Comparison of ENCODE assay signal across 20 cellular contexts in the genomic region with DNA sequence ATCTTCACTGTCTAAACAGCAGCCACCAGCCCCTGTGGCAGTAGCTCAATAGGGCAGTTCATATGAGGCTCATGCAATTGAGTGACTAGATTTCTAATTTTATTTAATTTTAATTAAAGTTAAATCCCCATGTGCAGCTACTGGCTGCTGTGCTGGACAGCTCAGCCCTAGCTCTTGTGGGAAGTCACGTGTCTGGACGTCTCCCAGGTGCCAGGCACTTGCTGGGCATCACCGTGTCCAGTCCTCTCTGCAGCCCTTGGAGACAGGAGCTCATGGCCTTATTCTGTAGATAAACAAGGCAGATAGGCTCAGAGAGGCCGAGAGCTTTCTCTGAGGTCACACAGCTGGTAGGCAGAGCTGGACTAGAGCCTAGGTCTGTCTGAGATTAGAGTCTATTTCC.
DNase-seq lines count a peak whose midpoint lies in the region; ATAC-seq, FAIRE-seq and TF ChIP-seq lines count a peak whose summit lies in the region.
"Had no signal": no experiment of that assay in that cellular context is flagged by ENCODE, and none has a peak within 500 bp of the region (broad histone marks: within the 10 kb centered on the region; RNA-seq: fewer than 3 reads in every experiment).

No MANE protein-coding gene starts in this region.

- H3K4me1 Mint-ChIP-seq in endodermal cell, result no peaks in the 10 kb centered on the region
- H3K4me1 Mint-ChIP-seq: CD4-positive, CD25-positive, alpha-beta regulatory T cell; CD8-positive, alpha-beta memory T cell had no signal

- no peak for ATAC-seq in HepG2
- no peak for ATAC-seq in right lobe of liver

- H3K79me1 ChIP-seq in neuronal stem cell (ENCODE audit: low read depth, low read length), result no peaks in the 10 kb centered on the region

- no peaks in the 10 kb centered on the region for H4K20me1 ChIP-seq in HepG2 (ENCODE audit: insufficient read depth, low read length)

- TF ChIP-seq RAD21 in HepG2 (CRISPR knock-in tag; IDR thresholded peaks at IDR 0.05), result no peak

- H2BK120ac ChIP-seq in neuronal stem cell (ENCODE audit: low read depth, low read length), result no peak overlapping the region

- no peak overlapping the region for H2AK5ac ChIP-seq in neuronal stem cell (ENCODE audit: low read depth, low read length)

- no peak overlapping the region for H4K91ac ChIP-seq in neuronal stem cell (ENCODE audit: low read depth, low read length, poor library complexity)

- POLR2A ChIA-PET in HepG2 (lab: Yijun Ruan, JAX), result no interaction called here

- H3K18ac ChIP-seq in neuronal stem cell (ENCODE audit: low read length), result no peak overlapping the region

- H2AFZ ChIP-seq in HepG2 (ENCODE audit: low read length) (no peak overlapping the region), neuronal stem cell (ENCODE audit: low read length) (no peak overlapping the region)
- H2AFZ ChIP-seq: GM23248 had no signal

- intact Hi-C loops in HepG2 (cut with micrococcal nuclease; ENCODE audit: unreplicated experiment), result no loop called here
- intact Hi-C loops in right lobe of liver (cut with DNase I), result no loop called here

- DNase-seq in HepG2 (ENCODE audit: low spot score), result no peak
- DNase-seq in right lobe of liver, result no peak
- no peak for DNase-seq in endodermal cell
- no peak for DNase-seq in neuronal stem cell (ENCODE audit: low spot score)
- DNase-seq in SHP77 treated with DMSO at 0.1 percent for 48 hours (lab: John Stamatoyannopoulos, UW), result no peak
- DNase-seq in activated CD8-positive, alpha-beta memory T cell treated with anti-CD3 and anti-CD28 coated beads, Interleukin-2, amount 50 U/mL, for 4 hours, result no peak
- DNase-seq in SKM-1 treated with dmso at 0.1 percent for 144 hours (lab: John Stamatoyannopoulos, UW; ENCODE audit: unreplicated experiment), result no peak
- no peak for DNase-seq in stimulated activated CD4-positive, alpha-beta T cell treated with anti-CD3 and anti-CD28 coated beads, Interleukin-2, amount 100 ng/mL, for 48 hours
- DNase-seq: 8988T; BE2C; CD4-positive, CD25-positive, alpha-beta regulatory T cell; COR-L47; GM23248 had no signal

- H3K36me3 ChIP-seq in HepG2 (replicated peaks in 1 of 2; ENCODE audit: control insufficient read depth in 1 of 2, insufficient read depth in 2 of 2, low read length in 2 of 2), result no peaks in the 10 kb centered on the region
- no peaks in the 10 kb centered on the region for H3K36me3 ChIP-seq in right lobe of liver
- H3K36me3 ChIP-seq in endodermal cell (ENCODE audit: control insufficient read depth, insufficient read depth, low read length), result no peaks in the 10 kb centered on the region
- H3K36me3 ChIP-seq in neuronal stem cell (replicated peaks in 1 of 2; ENCODE audit: control insufficient read depth in 2 of 2, insufficient read depth in 2 of 2, low read length in 2 of 2), result no peaks in the 10 kb centered on the region
- H3K36me3 ChIP-seq: BE2C, HAP-1 had no signal

- CTCF ChIA-PET in HepG2 (lab: Yijun Ruan, JAX; ENCODE audit: low intra/inter-chr PET ratio, low total read pairs), result no interaction called here

- H3K4me3 Mint-ChIP-seq in endodermal cell, result no peak overlapping the region
- H3K4me3 Mint-ChIP-seq: CD4-positive, CD25-positive, alpha-beta regulatory T cell; CD8-positive, alpha-beta memory T cell had no signal

- no peak overlapping the region for H3K14ac ChIP-seq in neuronal stem cell (ENCODE audit: low read length)

- no peak overlapping the region for H3K4me2 ChIP-seq in HepG2 (ENCODE audit: low read depth, low read length)
- H3K4me2 ChIP-seq in neuronal stem cell (ENCODE audit: insufficient read depth, low read length, poor library complexity, severe bottlenecking), result no peak overlapping the region

- no peak for FAIRE-seq in HepG2 (lab: Jason Lieb, UNC)
- FAIRE-seq: D721Med, G401.6, GM12891, HTR-8/SVneo had no signal

- H3K27ac ChIP-seq in HepG2 (ENCODE audit: extremely low read length, insufficient read depth, low read length), result no peak overlapping the region
- H3K27ac ChIP-seq in right lobe of liver, result no peak overlapping the region
- no peak overlapping the region for H3K27ac ChIP-seq in endodermal cell (ENCODE audit: low read depth, low read length)
- H3K27ac ChIP-seq in neuronal stem cell (replicated peaks; ENCODE audit: low read length), result no peak overlapping the region
- H3K27ac ChIP-seq: GM23248, HL-60 had no signal

- H3K27me3 ChIP-seq in HepG2 (ENCODE audit: control insufficient read depth in 1 of 2, insufficient read depth in 2 of 2, low read length in 2 of 2) (peaks cover 2 to 17% of the 10 kb centered on the region in 2 experiments; a peak in 3 of 5 replicates), right lobe of liver (no peaks in the 10 kb centered on the region), endodermal cell (ENCODE audit: control insufficient read depth, insufficient read depth, low read length, poor library complexity, severe bottlenecking) (no peaks in the 10 kb centered on the region), neuronal stem cell (ENCODE audit: control insufficient read depth in 3 of 3, insufficient read depth in 3 of 3, low read depth in 1 of 3, low read length in 3 of 3) (peaks cover 0 to 4% (median 0%) of the 10 kb centered on the region in 3 experiments)
- H3K27me3 ChIP-seq: BE2C had no signal

- peaks cover 14% of the 10 kb centered on the region for H3K9me3 Mint-ChIP-seq in endodermal cell

- in situ Hi-C loops in HepG2 (cut with HindIII; ENCODE audit: extremely low pct_ligation_motif_present, low pct_unique_long_range_greater_than_20kb), result no loop called here

- no peak overlapping the region for H3K9ac ChIP-seq in HepG2 (ENCODE audit: insufficient read depth, low read depth, low read length)
- H3K9ac ChIP-seq in endodermal cell (ENCODE audit: extremely low read depth, low read length, poor library complexity, severe bottlenecking), result no peak overlapping the region
- H3K9ac ChIP-seq in neuronal stem cell (ENCODE audit: low read depth, low read length, poor library complexity), result no peak overlapping the region
- H3K9ac ChIP-seq: GM23248 had no signal

- H2BK12ac ChIP-seq in neuronal stem cell (ENCODE audit: low read length), result no peak overlapping the region

- H3K79me2 ChIP-seq in HepG2 (ENCODE audit: insufficient read depth, low read length), result no peaks in the 10 kb centered on the region

- H3K4ac ChIP-seq in neuronal stem cell (ENCODE audit: low read length), result no peak overlapping the region

- H2BK5ac ChIP-seq in neuronal stem cell (ENCODE audit: low read length), result peak overlapping the region; percentile 67

- H3K23ac ChIP-seq in neuronal stem cell (ENCODE audit: low read depth, low read length, poor library complexity), result no peak overlapping the region

- H3K4me1 ChIP-seq in HepG2 (ENCODE audit: insufficient read depth, low read length) (no peaks in the 10 kb centered on the region), right lobe of liver (no peaks in the 10 kb centered on the region), endodermal cell (ENCODE audit: control insufficient read depth, insufficient read depth, low read length) (no peaks in the 10 kb centered on the region), neuronal stem cell (ENCODE audit: control insufficient read depth in 2 of 2, insufficient read depth in 1 of 2, low read depth in 1 of 2, low read length in 2 of 2) (peaks cover 0 to 4% of the 10 kb centered on the region in 2 donors)
- H3K4me1 ChIP-seq: BE2C, HAP-1 had no signal

- no TSS peak for BruUV-seq in HepG2 (replicated peaks; lab: Mats Ljungman, UMichigan)

- H3K4me3 ChIP-seq in HepG2 (replicated peaks in 1 of 3; ENCODE audit: insufficient read depth in 1 of 3, low read depth in 2 of 3, low read length in 3 of 3), result no peak overlapping the region
- H3K4me3 ChIP-seq in right lobe of liver, result no peak overlapping the region
- H3K4me3 ChIP-seq in endodermal cell (ENCODE audit: low read length), result no peak overlapping the region
- no peak overlapping the region for H3K4me3 ChIP-seq in neuronal stem cell (ENCODE audit: low read length in 2 of 2)
- H3K4me3 ChIP-seq: GM23248, HAP-1 had no signal

- TF ChIP-seq EP300 in HepG2 (IDR thresholded peaks at IDR 0.05; ENCODE audit: low read depth in 2 of 2, low read length in 2 of 2) (no peak), HepG2 (CRISPR knock-in tag; IDR thresholded peaks at IDR 0.05; ENCODE audit: borderline replicate concordance) (no peak)

- H4K8ac ChIP-seq in neuronal stem cell (ENCODE audit: low read depth, low read length), result no peak overlapping the region

- 0% methylated on average over 4 of the region's 4 CpGs for WGBS in HepG2 (ENCODE audit: low lambda C conversion rate)
- 72% methylated on average over 3 of the region's 4 CpGs for WGBS in right lobe of liver (ENCODE audit: insufficient coverage, low coverage, low lambda C conversion rate, missing lambda C conversion rate)
- WGBS in endodermal cell (ENCODE audit: insufficient coverage in 1 of 2, insufficient read length in 1 of 2), 2 experiments, result 66 to 82% methylated on average over 4 of the region's 4 CpGs
- WGBS in neuronal stem cell (ENCODE audit: extremely low coverage in 2 of 2, insufficient read length in 2 of 2, insufficient replicate concordance in 1 of 2), 2 donors, result no CpG with 5 or more reads among the region's 4 CpGs

- peak overlapping the region; percentile 59 for H2BK15ac ChIP-seq in neuronal stem cell (ENCODE audit: low read length)

- no peak for TF ChIP-seq CTCF in HepG2 (CRISPR knock-in tag; IDR thresholded peaks at IDR 0.05)
- no peak for TF ChIP-seq CTCF in right lobe of liver (IDR thresholded peaks at IDR 0.05)
- no peak for TF ChIP-seq CTCF in endodermal cell (conservative IDR thresholded peaks at IDR 0.05)

- TF ChIP-seq POLR2A in HepG2 (IDR thresholded peaks at IDR 0.05; ENCODE audit: insufficient read depth in 1 of 2, low read depth in 2 of 2, low read length in 2 of 2), result no peak
- TF ChIP-seq POLR2A in right lobe of liver (IDR thresholded peaks at IDR 0.05), result no peak

- peaks cover 30% of the 10 kb centered on the region for H3K36me3 Mint-ChIP-seq in endodermal cell (ENCODE audit: low read depth)
- H3K36me3 Mint-ChIP-seq: CD4-positive, CD25-positive, alpha-beta regulatory T cell had no signal

- H3K9me3 ChIP-seq in HepG2 (ENCODE audit: low read length), result no peaks in the 10 kb centered on the region
- H3K9me3 ChIP-seq in right lobe of liver, result no peaks in the 10 kb centered on the region
- no peaks in the 10 kb centered on the region for H3K9me3 ChIP-seq in endodermal cell (ENCODE audit: control insufficient read depth, low read length)
- no peaks in the 10 kb centered on the region for H3K9me3 ChIP-seq in neuronal stem cell (replicated peaks in 1 of 2; ENCODE audit: control insufficient read depth in 2 of 2, insufficient read depth in 1 of 2, low read depth in 1 of 2, low read length in 2 of 2)
- H3K9me3 ChIP-seq: BE2C, HAP-1 had no signal

- H3K27me3 Mint-ChIP-seq in endodermal cell (ENCODE audit: insufficient read depth), result no peaks in the 10 kb centered on the region
- H3K27me3 Mint-ChIP-seq: CD8-positive, alpha-beta memory T cell had no signal

- H3K27ac Mint-ChIP-seq in endodermal cell, result peak overlapping the region; percentile 40
- H3K27ac Mint-ChIP-seq: CD4-positive, CD25-positive, alpha-beta regulatory T cell had no signal

TF ChIP-seq in HepG2, 621 proteins besides CTCF, POLR2A, EP300 and RAD21:
- peak; percentile 14; the same call in 1 of the 2 replicates for TF ChIP-seq ZNF768 (CRISPR knock-in tag; IDR thresholded peaks at IDR 0.05)
- no peak for TF ChIP-seq SMARCC2 (IDR thresholded peaks at IDR 0.05)
- TF ChIP-seq SP140L (CRISPR knock-in tag; IDR thresholded peaks at IDR 0.05; ENCODE audit: borderline replicate concordance), result no peak
